Comparison of ENCODE assay signal across 29 cellular contexts in the genomic region with DNA sequence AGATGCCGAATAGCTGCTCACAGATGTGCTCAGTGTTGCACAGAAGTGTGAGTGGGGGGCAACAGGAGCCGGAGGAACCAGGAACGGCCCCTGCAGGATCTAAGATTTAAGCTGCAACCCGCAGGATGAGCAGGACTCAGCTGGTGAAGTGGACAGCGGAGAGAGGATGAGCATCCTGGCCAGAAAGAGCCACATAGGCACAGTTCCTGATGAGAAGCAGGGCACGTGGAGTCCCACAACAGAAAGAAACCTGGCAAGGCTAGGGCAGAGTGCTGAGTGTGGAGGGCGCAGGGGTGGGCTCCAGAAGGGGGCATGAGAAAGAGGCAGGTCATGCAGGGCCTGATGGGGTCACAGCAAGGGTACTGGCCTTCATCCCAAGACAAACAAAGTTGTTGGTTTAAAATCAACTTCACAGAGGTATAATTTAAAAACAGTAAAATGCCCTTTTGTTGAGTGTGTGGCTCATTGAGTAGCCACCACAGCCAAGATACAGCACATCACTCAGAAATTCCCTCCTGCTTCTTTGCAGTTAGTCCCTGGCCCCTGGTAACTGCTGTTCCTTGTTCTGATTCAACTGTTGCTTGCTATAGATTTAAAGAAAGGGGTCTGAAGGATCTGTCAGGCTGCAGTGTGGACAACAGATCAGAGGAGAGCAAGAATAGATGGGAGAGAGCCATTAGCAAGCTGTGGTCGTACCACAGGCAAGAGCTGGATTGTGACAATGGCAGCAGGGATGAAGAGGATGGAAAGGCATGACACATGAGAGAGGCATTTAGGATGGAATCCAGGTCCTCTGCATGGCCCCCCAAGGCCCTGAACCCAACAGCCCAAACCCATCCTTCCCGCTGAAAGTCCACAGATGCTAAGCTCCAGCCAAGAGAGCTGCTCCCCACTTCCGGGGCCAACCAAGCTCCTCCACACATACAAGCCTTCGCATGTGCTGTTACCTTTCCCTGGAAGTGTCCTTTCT. TPM values are rescaled to one million over a fixed set of nuclear protein-coding genes. Genes with fewer than 3 reads are reported as not detected.
DNase-seq lines count a peak whose midpoint lies in the region; ATAC-seq and TF ChIP-seq lines count a peak whose summit lies in the region.
"Had no signal": no experiment of that assay in that cellular context is flagged by ENCODE, and none has a peak within 500 bp of the region (broad histone marks: within the 10 kb centered on the region; RNA-seq: fewer than 3 reads in every experiment).

No MANE protein-coding gene starts in this region.

- H3K56ac ChIP-seq in IMR-90 (ENCODE audit: extremely low read depth, insufficient read depth, low read length), result no peak overlapping the region

- peaks cover 18% of the 10 kb centered on the region for H3K4me1 ChIP-seq in IMR-90 (ENCODE audit: control insufficient read depth, insufficient read depth, low read length)
- no peaks in the 10 kb centered on the region for H3K4me1 ChIP-seq in BE2C
- peaks cover 15% of the 10 kb centered on the region for H3K4me1 ChIP-seq in CD8-positive, alpha-beta T cell (ENCODE audit: insufficient read depth, low read length)

- no peak for TF ChIP-seq RAD21 in IMR-90 (IDR thresholded peaks at IDR 0.05; ENCODE audit: low read length)

- POLR2A ChIA-PET in IMR-90 (lab: Charles Lee; ENCODE audit: unreplicated experiment), result no interaction called here
- POLR2A ChIA-PET in CD8-positive, alpha-beta T cell (lab: Charles Lee), result no interaction called here

- peaks cover 2% of the 10 kb centered on the region for H3K9me3 Mint-ChIP-seq in CD8-positive, alpha-beta T cell

- H3K18ac ChIP-seq in IMR-90 (ENCODE audit: low read depth, low read length), result no peak overlapping the region; the same call in 1 of the 2 replicates

- peak overlapping the region; percentile 67 for H2BK120ac ChIP-seq in IMR-90 (ENCODE audit: low read depth, low read length)

- no peaks in the 10 kb centered on the region for H4K20me1 ChIP-seq in IMR-90 (ENCODE audit: insufficient read depth, low read length)

- H2AFZ ChIP-seq in IMR-90 (replicated peaks; ENCODE audit: low read length, poor library complexity), result peak overlapping the region; percentile 75

- H4K91ac ChIP-seq in IMR-90 (ENCODE audit: insufficient read depth, low read depth, low read length), result peak overlapping the region; percentile 40

- no peaks in the 10 kb centered on the region for H3K27me3 ChIP-seq in IMR-90 (ENCODE audit: control insufficient read depth, insufficient read depth, low read length)
- H3K27me3 ChIP-seq in BE2C, result no peaks in the 10 kb centered on the region
- H3K27me3 ChIP-seq in CD8-positive, alpha-beta T cell (ENCODE audit: insufficient read depth, low read length), result no peaks in the 10 kb centered on the region
- H3K27me3 ChIP-seq: esophagus squamous epithelium, right atrium auricular region had no signal

- H3K36me3 ChIP-seq in IMR-90 (ENCODE audit: control insufficient read depth, insufficient read depth, low read length) (no peaks in the 10 kb centered on the region), BE2C (no peaks in the 10 kb centered on the region)
- H3K36me3 ChIP-seq in CD8-positive, alpha-beta T cell (ENCODE audit: insufficient read depth, low read length), result no peaks in the 10 kb centered on the region
- H3K36me3 ChIP-seq: esophagus squamous epithelium, right atrium auricular region, WERI-Rb-1 had no signal

- WGBS in IMR-90 (ENCODE audit: extremely low coverage in 2 of 2, insufficient read length in 1 of 2), 2 experiments, result 93% methylated on average over 2 of the region's 11 CpGs; no CpG with 5 or more reads in 1 of the 2 experiments

- ATAC-seq in IMR-90 (ENCODE audit: low read depth), result peak; percentile 40; the same call in 1 of the 2 replicates
- no peak for ATAC-seq in GM18519 (IDR thresholded peaks at IDR 0.05; ENCODE audit: low FRiP score, unreplicated experiment)
- no peak for ATAC-seq in CD8-positive, alpha-beta T cell
- ATAC-seq: stimulated activated naive CD8-positive, alpha-beta T cell treated with anti-CD3 and anti-CD28 coated beads, Interleukin-15, Interleukin-2, amounts not matched to agents 100 U/mL and 50 U/mL, for 24 hours had no signal

- peak overlapping the region; percentile 50; the same call in 1 of the 2 replicates for H2BK20ac ChIP-seq in IMR-90 (ENCODE audit: low read depth, low read length)

- no peak overlapping the region for H2AK9ac ChIP-seq in IMR-90 (replicated peaks; ENCODE audit: low read depth, low read length, poor library complexity)

- peaks cover 11% of the 10 kb centered on the region; the same call in 1 of the 2 replicates for H3K9me1 ChIP-seq in IMR-90 (ENCODE audit: insufficient read depth, low read length)

- no peak overlapping the region for H3K4me3 Mint-ChIP-seq in CD8-positive, alpha-beta T cell
- H3K4me3 Mint-ChIP-seq: brain; CD8-positive, alpha-beta memory T cell; H9 had no signal

- H3K4me3 ChIP-seq in IMR-90 (ENCODE audit: insufficient read depth, low read depth, low read length) (no peak overlapping the region), BE2C (ENCODE audit: low read depth, low read length) (no peak overlapping the region)
- H3K4me3 ChIP-seq in CD8-positive, alpha-beta T cell (ENCODE audit: low read depth, low read length), result no peak overlapping the region
- H3K4me3 ChIP-seq: esophagus squamous epithelium, right atrium auricular region had no signal

- peak overlapping the region; percentile 54; the same call in 1 of the 2 replicates for H3K4ac ChIP-seq in IMR-90 (ENCODE audit: low read depth, low read length)

- H2BK5ac ChIP-seq in IMR-90 (ENCODE audit: low read depth, low read length, poor library complexity, severe bottlenecking), result no peak overlapping the region

- H3K79me1 ChIP-seq in IMR-90 (ENCODE audit: low read depth in 1 of 2, low read length in 2 of 2), result peaks cover 0 to 4% of the 10 kb centered on the region in 2 experiments; a peak in 2 of 4 replicates

- dilution Hi-C loops in IMR-90 (cut with HindIII; ENCODE audit: low sequenced_read_pairs, unreplicated experiment), result no loop called here

- no peak overlapping the region for H3K27ac ChIP-seq in IMR-90 (ENCODE audit: insufficient read depth, low read length)
- H3K27ac ChIP-seq in CD8-positive, alpha-beta T cell (ENCODE audit: low read depth, low read length), result no peak overlapping the region
- H3K27ac ChIP-seq: esophagus squamous epithelium, right atrium auricular region, WERI-Rb-1 had no signal

- H3K27ac Mint-ChIP-seq in CD8-positive, alpha-beta T cell, result no peak overlapping the region
- H3K27ac Mint-ChIP-seq: brain, H9 had no signal

- TF ChIP-seq POLR2A in IMR-90 (IDR thresholded peaks at IDR 0.05; ENCODE audit: low read depth, low read length), result no peak

- peak; percentile 69 for DNase-seq in DMS53 (lab: John Stamatoyannopoulos, UW)
- peak; percentile 60 for DNase-seq in IMR-90
- DNase-seq in astrocyte of the hippocampus (ENCODE audit: low read depth, low spot score), result peak; percentile 60
- DNase-seq in myocyte (ENCODE audit: low read depth), result peak; percentile 44
- no peak for DNase-seq in BE2C
- no peak for DNase-seq in HCEC 1CT
- no peak for DNase-seq in CD8-positive, alpha-beta T cell
- DNase-seq: activated CD8-positive, alpha-beta memory T cell treated with anti-CD3 and anti-CD28 coated beads, Interleukin-2, amount 50 U/mL, for 48 hours; activated effector memory CD4-positive, alpha-beta T cell treated with Interleukin-2 at 50 U/mL for 16 hours; CD8-positive, alpha-beta memory T cell; DMS79; esophagus squamous epithelium; glutamatergic neuron; H9; Kasumi-1; kidney glomerular epithelial cell; mammary epithelial cell; NCI-H1092 treated with DMSO at 0.1 percent for 48 hours; NCI-H2029 treated with DMSO at 0.1 percent for 48 hours; NCI-H446; OCI-M1; SIG-M5; stimulated activated CD4-positive, alpha-beta T cell treated with anti-CD3 and anti-CD28 coated beads, Interleukin-12 subunit alpha, Interleukin-12 subunit beta, amount 100 ng/mL, for 4 hours; stimulated activated CD4-positive, alpha-beta T cell treated with anti-CD3 and anti-CD28 coated beads, Interleukin-4, amount 100 ng/mL, for 4 hours; stimulated activated naive CD8-positive, alpha-beta T cell treated with anti-CD3 and anti-CD28 coated beads, Interleukin-15, Interleukin-2, amounts not matched to agents 100 U/mL and 50 U/mL, for 24 hours; WERI-Rb-1 had no signal

- no peaks in the 10 kb centered on the region for H3K27me3 Mint-ChIP-seq in CD8-positive, alpha-beta T cell (ENCODE audit: low read depth)

- no peak for TF ChIP-seq CTCF in IMR-90 (conservative IDR thresholded peaks at IDR 0.05; ENCODE audit: low read depth, low read length)
- no peak for TF ChIP-seq CTCF in BE2C (IDR thresholded peaks at IDR 0.05; ENCODE audit: low read depth, low read length)
- TF ChIP-seq CTCF in CD8-positive, alpha-beta T cell (IDR thresholded peaks at IDR 0.05), result no peak

- no peak overlapping the region for H3K4me2 ChIP-seq in IMR-90 (ENCODE audit: low read depth, low read length)

- no TSS peak for BruUV-seq in IMR-90 (replicated peaks; lab: Mats Ljungman, UMichigan)

- peaks cover 22% of the 10 kb centered on the region for H3K4me1 Mint-ChIP-seq in CD8-positive, alpha-beta T cell (ENCODE audit: low read depth)

- H3K23ac ChIP-seq in IMR-90 (ENCODE audit: low read depth, low read length), result no peak overlapping the region; the same call in 1 of the 2 replicates

- CTCF ChIA-PET in IMR-90 (lab: Yijun Ruan, JAX), result interaction anchor here (0.6 kb wide), 1 partner anchor 54 kb away, joined by 3 read pairs; no protein-coding TSS in a partner anchor
- CTCF ChIA-PET in CD8-positive, alpha-beta T cell (lab: Charles Lee), result no interaction called here

- peak overlapping the region; percentile 57; the same call in 1 of the 3 replicates for H2BK15ac ChIP-seq in IMR-90 (ENCODE audit: low read depth, low read length)

- H3K9me3 ChIP-seq in IMR-90 (ENCODE audit: control insufficient read depth, insufficient read depth, low read length) (no peaks in the 10 kb centered on the region), BE2C (no peaks in the 10 kb centered on the region; the same call in 1 of the 2 replicates)
- H3K9me3 ChIP-seq in CD8-positive, alpha-beta T cell (ENCODE audit: low read length), result no peaks in the 10 kb centered on the region
- H3K9me3 ChIP-seq: esophagus squamous epithelium had no signal

- in situ Hi-C loops in IMR-90 (cut with MboI; ENCODE audit: low sequenced_read_pairs), result no loop called here

- H4K5ac ChIP-seq in IMR-90 (ENCODE audit: low read depth, low read length), result no peak overlapping the region; the same call in 1 of the 2 replicates

- intact Hi-C loops in IMR-90 (cut with micrococcal nuclease), result no loop called here
- intact Hi-C loops in CD8-positive, alpha-beta T cell (cut with DNase I, micrococcal nuclease), result no loop called here

- no peak overlapping the region for H3K9ac ChIP-seq in IMR-90 (ENCODE audit: low read depth, low read length)

- H2AK5ac ChIP-seq in IMR-90 (ENCODE audit: low read depth, low read length), result peak overlapping the region; percentile 52

- H4K8ac ChIP-seq in IMR-90 (ENCODE audit: low read depth in 2 of 2, low read length in 2 of 2), result peak overlapping the region in 1 of 2 experiments; percentile 39; a peak in 2 of 4 replicates

- H3K14ac ChIP-seq in IMR-90 (replicated peaks; ENCODE audit: low read depth, low read length), result peak overlapping the region; percentile 58

- H3K36me3 Mint-ChIP-seq in CD8-positive, alpha-beta T cell, result no peaks in the 10 kb centered on the region
- H3K36me3 Mint-ChIP-seq: brain had no signal

RNA-seq across cellular contexts. Expression of a gene that starts 53.1 kb away (rescaled TPM):
- total RNA-seq in IMR-90 (2012; rRNA removed) (29.9 and 30.0 TPM in 2 replicates), myocyte (48.8 and 63.2 TPM in 2 replicates)
- 15.4 and 18.0 TPM in 2 replicates for polyA plus RNA-seq in IMR-90 (2012; rRNA removed)
- polyA plus RNA-seq in IMR-90 (2012; cell fraction: cytosol; rRNA removed), result 4.0 and 4.9 TPM in 2 replicates
- polyA plus RNA-seq in IMR-90 (2012; cell fraction: nucleus; rRNA removed; ENCODE audit: low replicate concordance), result 14.4 and 46.7 TPM in 2 replicates
- polyA plus RNA-seq in myocyte (2012), result 27.8 TPM
- 7.6 TPM for polyA plus RNA-seq in BE2C (2012; ENCODE audit: insufficient read depth, insufficient read length, low read depth)
- total RNA-seq in CD8-positive, alpha-beta T cell, result 10 to 100 TPM; 12.0 to 13.8 TPM

Comparison
In these comparisons a context has a peak if more than half of its experiments do, and no peak if none do; other contexts are left out.
1. DNase-seq: peak in DMS53 (single experiment), IMR-90 (single experiment), astrocyte of the hippocampus (single experiment) and myocyte (single experiment); none in BE2C (single experiment), HCEC 1CT (single experiment) and CD8-positive, alpha-beta T cell (0 of 7).